8 cellular contexts compared by ENCODE assay signal in the genomic region with DNA sequence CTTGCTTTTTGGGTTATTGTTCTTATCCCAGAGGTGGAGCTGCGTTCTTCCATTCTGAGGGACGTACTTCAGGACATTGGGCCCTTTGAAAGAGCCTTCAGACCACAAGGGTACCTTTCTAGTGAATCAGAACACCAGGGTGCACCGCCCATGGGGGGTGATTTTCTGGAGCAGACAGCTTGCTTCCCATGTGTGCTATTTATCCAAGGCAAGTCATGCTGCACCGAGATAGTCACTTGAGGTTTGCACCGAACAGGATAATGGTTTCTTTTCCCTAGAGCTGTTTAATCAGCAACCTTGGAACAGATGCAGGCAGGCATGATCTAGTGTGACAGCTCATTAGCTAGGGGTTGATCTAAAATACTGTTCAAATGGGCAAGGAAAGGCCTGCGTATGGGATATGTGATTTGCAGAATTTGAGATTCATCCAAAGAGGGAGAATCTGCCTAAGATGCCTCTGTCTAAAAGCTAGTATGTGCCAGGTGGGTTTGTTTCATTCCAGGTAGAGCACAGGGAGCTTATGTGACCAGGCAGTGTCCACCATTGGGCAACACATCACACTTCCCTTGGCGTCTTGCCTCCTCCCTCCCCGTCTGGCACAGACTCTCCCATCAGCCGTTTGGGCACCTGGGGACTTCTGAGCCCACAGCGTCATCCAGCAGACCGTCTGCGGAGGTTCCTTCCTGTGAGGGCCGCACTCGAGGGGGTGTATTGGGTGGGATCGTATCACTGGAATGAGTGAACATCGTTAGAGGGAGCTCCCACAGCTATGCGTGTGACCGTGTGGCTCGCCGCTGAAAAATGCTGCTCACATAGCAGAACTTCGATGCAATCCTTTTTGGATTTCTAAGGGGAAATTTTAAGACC. TPM values are rescaled to one million over a fixed set of nuclear protein-coding genes. Genes with fewer than 3 reads are reported as not detected.
DNase-seq lines count a peak whose midpoint lies in the region; ATAC-seq and TF ChIP-seq lines count a peak whose summit lies in the region.

No MANE protein-coding gene starts in this region.

- H3K4me3 ChIP-seq in AG10803 (ENCODE audit: low read length) (no peak overlapping the region), SJSA1 (no peak overlapping the region), fibroblast of lung (replicated peaks in 1 of 4; ENCODE audit: control extremely low read depth in 1 of 4, insufficient read depth in 1 of 4, low read depth in 3 of 4, low read length in 4 of 4) (no peak overlapping the region)

- peak overlapping the region; percentile 51 for H3K4me2 ChIP-seq in fibroblast of lung (ENCODE audit: extremely low read depth, insufficient read depth, low read length)

- H3K27me3 Mint-ChIP-seq in osteocyte (ENCODE audit: unreplicated experiment), result no peaks in the 10 kb centered on the region

- H3K36me3 ChIP-seq in SJSA1, result peaks cover 69% of the 10 kb centered on the region
- H3K36me3 ChIP-seq in fibroblast of lung (ENCODE audit: control insufficient read depth, insufficient read depth, low read length), result peaks cover 13% of the 10 kb centered on the region

- H3K9me3 ChIP-seq in SJSA1 (replicated peaks) (no peaks in the 10 kb centered on the region), fibroblast of lung (ENCODE audit: control insufficient read depth, insufficient read depth, low read depth, low read length) (no peaks in the 10 kb centered on the region)

- peaks cover 62% of the 10 kb centered on the region for H3K4me1 Mint-ChIP-seq in osteocyte (ENCODE audit: unreplicated experiment)

- peak overlapping the region; percentile 91 for H3K27ac Mint-ChIP-seq in osteocyte (ENCODE audit: unreplicated experiment)

- no peaks in the 10 kb centered on the region for H4K20me1 ChIP-seq in fibroblast of lung (ENCODE audit: control insufficient read depth, extremely low read depth, insufficient read depth, low read length)

- H3K36me3 Mint-ChIP-seq in osteocyte (ENCODE audit: unreplicated experiment), result peaks cover 30% of the 10 kb centered on the region

- no peak overlapping the region for H3K4me3 Mint-ChIP-seq in osteocyte (ENCODE audit: unreplicated experiment)

- H3K4me1 ChIP-seq in SJSA1 (replicated peaks) (peaks cover 58% of the 10 kb centered on the region), fibroblast of lung (ENCODE audit: control insufficient read depth, extremely low read depth, insufficient read depth, low read length) (peaks cover 30% of the 10 kb centered on the region)

- no peak for ATAC-seq in HG02884 (IDR thresholded peaks at IDR 0.05; ENCODE audit: unreplicated experiment)
- no peak for ATAC-seq in HG02885 (IDR thresholded peaks at IDR 0.05; ENCODE audit: poor library complexity, unreplicated experiment)

- peak overlapping the region; percentile 94 for H3K27ac ChIP-seq in SJSA1
- H3K27ac ChIP-seq in fibroblast of lung (ENCODE audit: insufficient read depth, low read length), result peak overlapping the region; percentile 94

- no peak overlapping the region for H2AFZ ChIP-seq in fibroblast of lung (ENCODE audit: low read length)

- H3K9me3 Mint-ChIP-seq in osteocyte (ENCODE audit: unreplicated experiment), result no peaks in the 10 kb centered on the region

- H3K27me3 ChIP-seq in SJSA1 (replicated peaks) (no peaks in the 10 kb centered on the region), fibroblast of lung (ENCODE audit: control insufficient read depth, insufficient read depth, low read length) (no peaks in the 10 kb centered on the region)

- TF ChIP-seq CTCF in AG10803 (conservative IDR thresholded peaks at IDR 0.05; ENCODE audit: low read length), result no peak
- no peak for TF ChIP-seq CTCF in fibroblast of lung (conservative IDR thresholded peaks at IDR 0.05 in 1 of 2, IDR thresholded peaks at IDR 0.05 in 1 of 2; ENCODE audit: low read depth in 1 of 2, low read length in 2 of 2)
- no peak for TF ChIP-seq CTCF in osteocyte (IDR thresholded peaks at IDR 0.05)

- peaks cover 79% of the 10 kb centered on the region for H3K79me2 ChIP-seq in fibroblast of lung (ENCODE audit: control insufficient read depth, insufficient read depth, low read length)

- H3K9ac ChIP-seq in fibroblast of lung (ENCODE audit: insufficient read depth, low read length), result peak overlapping the region; percentile 25

- DNase-seq in AG10803 (ENCODE audit: low read depth) (peak; percentile 93), SJSA1 (ENCODE audit: low read depth in 1 of 2, low spot score in 2 of 2) (peak; percentile 81 to 89), fibroblast of lung (ENCODE audit: low read depth in 2 of 2) (peak; percentile 80 to 98), osteocyte (ENCODE audit: extremely low spot score, unreplicated experiment) (no peak), NCI-H2029 (lab: John Stamatoyannopoulos, UW) (no peak)
- DNase-seq in activated CD4-positive, alpha-beta T cell treated with anti-CD3 and anti-CD28 coated beads for 48 hours, result no peak

RNA-seq across cellular contexts. Expression of a gene that starts 23.0 kb away (rescaled TPM):
- total RNA-seq in SJSA1 (2014; rRNA removed; shearing (Covaris generic)), result 20.5 and 24.7 TPM in 2 replicates
- total RNA-seq in fibroblast of lung (47.8 and 65.4 TPM in 2 replicates), osteocyte (97.7 and 101 TPM in 2 replicates)
- polyA plus RNA-seq in fibroblast of lung, result 44.3 and 46.6 TPM in 2 replicates
- polyA plus RNA-seq in fibroblast of lung (2012), result 61.9 and 70.2 TPM in 2 replicates
- polyA minus RNA-seq in fibroblast of lung (ENCODE audit: low replicate concordance), result 142 and 174 TPM in 2 replicates

RNA-seq across cellular contexts. Expression of a gene that starts 38.5 kb away (rescaled TPM):
- total RNA-seq in SJSA1 (2014; rRNA removed; shearing (Covaris generic)), result not detected in 2 replicates
- not detected in 2 replicates for total RNA-seq in fibroblast of lung
- not detected in 2 replicates for polyA plus RNA-seq in fibroblast of lung
- polyA plus RNA-seq in fibroblast of lung (2012), result 0.17 and 0.40 TPM in 2 replicates
- polyA minus RNA-seq in fibroblast of lung (ENCODE audit: low replicate concordance), result not detected in 2 replicates
- total RNA-seq in osteocyte, result not detected in 2 replicates

Comparison
In these comparisons a context has a peak if more than half of its experiments do, and no peak if none do; other contexts are left out.
1. DNase-seq: peak in AG10803 (single experiment), SJSA1 (2 of 2) and fibroblast of lung (2 of 2); none in osteocyte (single experiment), activated CD4-positive, alpha-beta T cell treated with anti-CD3 and anti-CD28 coated beads for 48 hours (single experiment) and NCI-H2029 (single experiment).